1 cellular context compared by ENCODE assay signal in genomic region chr17:7011942-7012254, GRCh38.
A peak's percentile ranks its signal among the peaks of the same experiment; 100 is the strongest.
TF ChIP-seq lines count a peak whose summit lies in the region.

No MANE protein-coding gene starts in this region.

TF ChIP-seq in K562, 482 proteins besides CTCF, POLR2A, EP300 and RAD21:
- TF ChIP-seq SMAD3 (CRISPR knock-in tag; conservative IDR thresholded peaks at IDR 0.05) (no peak), THAP7 (CRISPR knock-in tag; IDR thresholded peaks at IDR 0.05) (no peak), ZNF518B (CRISPR knock-in tag; IDR thresholded peaks at IDR 0.05) (no peak), TGIF2 (CRISPR knock-in tag; IDR thresholded peaks at IDR 0.05) (no peak), HMBOX1 (IDR thresholded peaks at IDR 0.05) (no peak), ZNF146 (CRISPR knock-in tag; IDR thresholded peaks at IDR 0.05; ENCODE audit: unreplicated experiment) (no peak), ZNF197 (CRISPR knock-in tag; IDR thresholded peaks at IDR 0.05; ENCODE audit: low read depth) (0 out of 2 replicates have a peak, but pooled peaks have one; percentile 40), PHF8 (IDR thresholded peaks at IDR 0.05; ENCODE audit: borderline replicate concordance, low read length) (no peak)
